ENCODE assay signal across 1 cellular context in genomic region chr12:3123729-3124128, GRCh38.
A peak's percentile ranks its signal among the peaks of the same experiment; 100 is the strongest.
TF ChIP-seq lines count a peak whose summit lies in the region.

No MANE protein-coding gene starts in this region.

TF ChIP-seq in HepG2, 621 proteins besides CTCF, POLR2A, EP300 and RAD21:
- TF ChIP-seq ZNF720 (CRISPR knock-in tag; IDR thresholded peaks at IDR 0.05): no peak
- TF ChIP-seq ZNF629 (CRISPR knock-in tag; conservative IDR thresholded peaks at IDR 0.05): peak; percentile 56; the same call in 1 of the 2 replicates
